In the genomic region with DNA sequence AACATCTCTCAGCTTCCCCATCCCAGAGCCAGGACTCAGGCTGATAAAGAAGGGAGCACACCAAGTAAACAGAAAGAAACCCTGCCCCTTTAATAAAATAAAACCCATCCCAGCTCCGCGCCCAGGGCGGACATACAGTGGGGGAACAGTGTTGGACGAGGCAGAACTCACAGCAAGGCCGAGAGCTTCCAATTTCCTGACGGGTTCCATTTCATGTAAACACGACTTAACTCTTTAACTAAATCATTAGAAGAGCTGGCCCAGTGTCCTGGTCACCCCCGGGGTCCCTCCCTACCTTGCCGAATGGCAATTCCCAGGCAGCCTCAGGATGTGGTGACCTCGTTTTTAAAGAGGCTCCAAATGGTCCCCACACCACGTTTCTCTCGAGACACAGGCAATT, we compare ENCODE assay signal across 1 cellular context.
TF ChIP-seq lines count a peak whose summit lies in the region.

No MANE protein-coding gene starts in this region.

TF ChIP-seq in IMR-90, 13 proteins besides CTCF, POLR2A, EP300 and RAD21 (continued from another document):
- TF ChIP-seq RFX5 (IDR thresholded peaks at IDR 0.05; ENCODE audit: low read depth, low read length): no peak
- no peak for TF ChIP-seq NFE2L2 (IDR thresholded peaks at IDR 0.05; ENCODE audit: low read depth, low read length)
